21 cellular contexts compared by ENCODE assay signal in genomic region chr18:53361044-53361443, GRCh38.
DNase-seq lines count a peak whose midpoint lies in the region; ATAC-seq, FAIRE-seq and TF ChIP-seq lines count a peak whose summit lies in the region.
"Had no signal": no experiment of that assay in that cellular context is flagged by ENCODE, and none has a peak within 500 bp of the region (broad histone marks: within the 10 kb centered on the region; RNA-seq: fewer than 3 reads in every experiment).

No MANE protein-coding gene starts in this region.

- H3K23ac ChIP-seq in H1 (ENCODE audit: insufficient read length) = no peak overlapping the region

- H2BK15ac ChIP-seq in H1 (ENCODE audit: low read length) = no peak overlapping the region

- H4K20me1 ChIP-seq in HepG2 (ENCODE audit: insufficient read depth, low read length) (no peaks in the 10 kb centered on the region), H1 (replicated peaks in 1 of 2; ENCODE audit: control insufficient read depth in 1 of 2, insufficient read depth in 2 of 2, low read length in 2 of 2) (no peaks in the 10 kb centered on the region)
- H4K20me1 ChIP-seq: BLaER1 had no signal

- no peak for TF ChIP-seq EP300 in HepG2 (IDR thresholded peaks at IDR 0.05; ENCODE audit: low read depth in 2 of 2, low read length in 2 of 2)
- no peak for TF ChIP-seq EP300 in HepG2 (CRISPR knock-in tag; IDR thresholded peaks at IDR 0.05; ENCODE audit: borderline replicate concordance)
- TF ChIP-seq EP300 in H1 (IDR thresholded peaks at IDR 0.05; ENCODE audit: borderline replicate concordance in 1 of 2, low read depth in 2 of 2, low read length in 2 of 2) = no peak

- H4K91ac ChIP-seq in H1 (replicated peaks; ENCODE audit: insufficient read length, low read length) = no peak overlapping the region

- H3K56ac ChIP-seq in H1 (replicated peaks; ENCODE audit: insufficient read length, low read depth, low read length) = no peak overlapping the region

- no peak overlapping the region for H2BK120ac ChIP-seq in H1 (replicated peaks; ENCODE audit: low read depth, low read length)

- H3K4ac ChIP-seq in H1 (replicated peaks; ENCODE audit: insufficient read length, low read depth, low read length) = no peak overlapping the region

- no peaks in the 10 kb centered on the region for H3K79me1 ChIP-seq in H1 (ENCODE audit: low read depth, low read length)

- no peak overlapping the region for H3K4me2 ChIP-seq in HepG2 (ENCODE audit: low read depth, low read length)
- H3K4me2 ChIP-seq in H1 (ENCODE audit: insufficient read depth in 1 of 2, low read depth in 2 of 2, low read length in 2 of 2) = no peak overlapping the region
- H3K4me2 ChIP-seq: BLaER1 had no signal

- no peak overlapping the region for H3K27ac ChIP-seq in liver (ENCODE audit: low read depth in 1 of 2, low read length in 2 of 2)
- H3K27ac ChIP-seq in HepG2 (ENCODE audit: extremely low read length, insufficient read depth, low read length) = no peak overlapping the region
- no peak overlapping the region for H3K27ac ChIP-seq in H1 (ENCODE audit: low read depth, low read length)
- H3K27ac ChIP-seq: BLaER1 had no signal

- no peaks in the 10 kb centered on the region for H3K27me3 ChIP-seq in liver (ENCODE audit: control insufficient read depth in 4 of 4, insufficient read depth in 4 of 4, low read length in 3 of 4)
- H3K27me3 ChIP-seq in HepG2 (ENCODE audit: control insufficient read depth in 1 of 2, insufficient read depth in 2 of 2, low read length in 2 of 2) = no peaks in the 10 kb centered on the region
- H3K27me3 ChIP-seq in H1 (replicated peaks in 1 of 4; ENCODE audit: control insufficient read depth in 3 of 4, extremely low read depth in 1 of 4, insufficient read depth in 3 of 4, low read length in 3 of 4) = no peaks in the 10 kb centered on the region
- H3K27me3 ChIP-seq: BE2C, BLaER1 had no signal

- H3K9me3 ChIP-seq in liver (ENCODE audit: control insufficient read depth in 4 of 4, low read length in 3 of 4) (no peaks in the 10 kb centered on the region), HepG2 (ENCODE audit: low read length) (peaks cover 10% of the 10 kb centered on the region; the same call in 1 of the 2 replicates), H1 (ENCODE audit: insufficient read depth in 2 of 2, low read depth in 1 of 2, low read length in 1 of 2) (no peaks in the 10 kb centered on the region)
- H3K9me3 ChIP-seq: BE2C, BLaER1, Caco-2 had no signal

- intact Hi-C loops in HepG2 (cut with micrococcal nuclease; ENCODE audit: unreplicated experiment) = no loop called here

- POLR2A ChIA-PET in HepG2 (lab: Yijun Ruan, JAX) (no interaction called here), H1 (lab: Charles Lee; ENCODE audit: partially characterized antibody) (no interaction called here)

- H4K8ac ChIP-seq in H1 (ENCODE audit: extremely low read depth, insufficient read depth, low read length) = no peak overlapping the region

- no peak overlapping the region for H4K5ac ChIP-seq in H1 (ENCODE audit: insufficient read length, low read depth, low read length)

- H3K23me2 ChIP-seq in H1 (ENCODE audit: low read depth, low read length) = no peaks in the 10 kb centered on the region

- H3K9ac ChIP-seq in liver (ENCODE audit: low read depth in 1 of 2, low read length in 2 of 2) (no peak overlapping the region), HepG2 (ENCODE audit: insufficient read depth, low read depth, low read length) (no peak overlapping the region), H1 (replicated peaks in 1 of 4; ENCODE audit: extremely low read depth in 1 of 4, low read depth in 3 of 4, low read length in 3 of 4) (no peak overlapping the region)
- H3K9ac ChIP-seq: BLaER1 had no signal

- 32% methylated on average over 5 of the region's 5 CpGs for WGBS in liver
- WGBS in HepG2 (ENCODE audit: low lambda C conversion rate) = 1% methylated on average over 5 of the region's 5 CpGs
- 80% methylated on average over 5 of the region's 5 CpGs; no CpG with 5 or more reads in 1 of the 2 experiments for WGBS in H1 (ENCODE audit: extremely low coverage in 1 of 2, insufficient coverage in 1 of 2, insufficient read length in 1 of 2, insufficient replicate concordance in 2 of 2, low coverage in 1 of 2, low lambda C conversion rate in 2 of 2, missing lambda C conversion rate in 1 of 2), 2 experiments

- CTCF ChIA-PET in HepG2 (lab: Yijun Ruan, JAX; ENCODE audit: low intra/inter-chr PET ratio, low total read pairs) = no interaction called here
- CTCF ChIA-PET in H1 (lab: Charles Lee; ENCODE audit: partially characterized antibody) = interaction anchor here (1.0 kb wide), 1 partner anchor 19 kb away, joined by 3 read pairs; no protein-coding TSS in a partner anchor

- ATAC-seq in HepG2 (no peak), HG02759 (IDR thresholded peaks at IDR 0.05; ENCODE audit: unreplicated experiment) (no peak)
- ATAC-seq: CD8-positive, alpha-beta T cell had no signal

- no peak overlapping the region for H2BK5ac ChIP-seq in H1 (ENCODE audit: low read depth, low read length)

- no peak overlapping the region for H2AK5ac ChIP-seq in H1 (ENCODE audit: low read depth, low read length)

- no peak for FAIRE-seq in HepG2 (lab: Jason Lieb, UNC)
- FAIRE-seq in H1 (lab: Jason Lieb, UNC) = no peak
- FAIRE-seq: A204.1, D721Med, G401.6, GM12891, GM19239 had no signal

- in situ Hi-C loops in HepG2 (cut with HindIII; ENCODE audit: extremely low pct_ligation_motif_present, low pct_unique_long_range_greater_than_20kb) = no loop called here

- H2AFZ ChIP-seq in HepG2 (ENCODE audit: low read length) (no peak overlapping the region), H1 (ENCODE audit: low read length) (0 out of 2 replicates have a peak overlapping the region, but pooled peaks have one; percentile 84)

- TF ChIP-seq POLR2A in HepG2 (IDR thresholded peaks at IDR 0.05; ENCODE audit: insufficient read depth in 1 of 2, low read depth in 2 of 2, low read length in 2 of 2) (no peak), H1 (IDR thresholded peaks at IDR 0.05; ENCODE audit: control extremely low read depth in 1 of 2, low read depth in 2 of 2, low read length in 2 of 2) (no peak)

- no peaks in the 10 kb centered on the region for H3K36me3 ChIP-seq in liver (ENCODE audit: control insufficient read depth in 4 of 4, insufficient read depth in 3 of 4, low read depth in 1 of 4, low read length in 3 of 4)
- no peaks in the 10 kb centered on the region for H3K36me3 ChIP-seq in HepG2 (replicated peaks in 1 of 2; ENCODE audit: control insufficient read depth in 1 of 2, insufficient read depth in 2 of 2, low read length in 2 of 2)
- H3K36me3 ChIP-seq in H1 (ENCODE audit: control insufficient read depth in 2 of 4, insufficient read depth in 4 of 4, low read length in 3 of 4) = no peaks in the 10 kb centered on the region
- H3K36me3 ChIP-seq: BE2C, BLaER1 had no signal

- DNase-seq in HepG2 (ENCODE audit: low spot score) = no peak
- no peak for DNase-seq in H1 (ENCODE audit: low read depth in 1 of 2, low spot score in 2 of 2)
- no peak for DNase-seq in CD1c-positive myeloid dendritic cell (ENCODE audit: extremely low spot score)
- DNase-seq: 8988T; ACHN; BE2C; C1 segment of cervical spinal cord; Caco-2; Calu3; CD4-positive, alpha-beta T cell; CD8-positive, alpha-beta T cell; DMS79 treated with DMSO at 0.1 percent for 48 hours; GF-D8 had no signal

- no peak overlapping the region for H2BK12ac ChIP-seq in H1 (ENCODE audit: low read depth, low read length)

- H3K4me3 ChIP-seq in liver (ENCODE audit: low read depth in 1 of 3, low read length in 3 of 3) = no peak overlapping the region
- H3K4me3 ChIP-seq in HepG2 (replicated peaks in 1 of 3; ENCODE audit: insufficient read depth in 1 of 3, low read depth in 2 of 3, low read length in 3 of 3) = no peak overlapping the region
- H3K4me3 ChIP-seq in H1 (ENCODE audit: extremely low read depth in 1 of 4, insufficient read depth in 2 of 4, low read depth in 3 of 4, low read length in 4 of 4) = no peak overlapping the region
- H3K4me3 ChIP-seq: BLaER1 had no signal

- no peak overlapping the region for H3K14ac ChIP-seq in H1 (ENCODE audit: insufficient read length)

- no peak for TF ChIP-seq RAD21 in liver (IDR thresholded peaks at IDR 0.05)
- TF ChIP-seq RAD21 in HepG2 (CRISPR knock-in tag; IDR thresholded peaks at IDR 0.05) = no peak
- no peak for TF ChIP-seq RAD21 in H1 (IDR thresholded peaks at IDR 0.05 in 1 of 2, conservative IDR thresholded peaks at IDR 0.05 in 1 of 2; ENCODE audit: low read depth in 2 of 2, low read length in 2 of 2)

- no peak for TF ChIP-seq CTCF in liver (IDR thresholded peaks at IDR 0.05; ENCODE audit: low read depth, low read length, missing input control)
- TF ChIP-seq CTCF in HepG2 (CRISPR knock-in tag; IDR thresholded peaks at IDR 0.05) = no peak
- no peak for TF ChIP-seq CTCF in H1 (IDR thresholded peaks at IDR 0.05; ENCODE audit: control extremely low read depth in 1 of 3, insufficient read depth in 1 of 3, low read depth in 1 of 3, low read length in 3 of 3)

- no peak overlapping the region for H2BK20ac ChIP-seq in H1 (ENCODE audit: low read length)

- H3K18ac ChIP-seq in H1 (ENCODE audit: extremely low read depth, low read length) = no peak overlapping the region

- H3K4me1 ChIP-seq in liver (ENCODE audit: control insufficient read depth in 4 of 4, insufficient read depth in 4 of 4, low read length in 3 of 4) (peaks cover 0 to 9% (median 4%) of the 10 kb centered on the region in 4 donors), HepG2 (ENCODE audit: insufficient read depth, low read length) (no peaks in the 10 kb centered on the region), H1 (replicated peaks in 1 of 4; ENCODE audit: control insufficient read depth in 3 of 4, insufficient read depth in 4 of 4, low read length in 3 of 4) (no peaks in the 10 kb centered on the region)
- H3K4me1 ChIP-seq: BE2C, Caco-2 had no signal

- no TSS peak for BruUV-seq in HepG2 (replicated peaks; lab: Mats Ljungman, UMichigan)

- no peaks in the 10 kb centered on the region for H3K79me2 ChIP-seq in HepG2 (ENCODE audit: insufficient read depth, low read length)
- H3K79me2 ChIP-seq in H1 (ENCODE audit: control insufficient read depth in 1 of 2, insufficient read depth in 2 of 2, low read length in 2 of 2) = no peaks in the 10 kb centered on the region

TF ChIP-seq in liver, 16 proteins besides CTCF, POLR2A, EP300 and RAD21:
- no peak for TF ChIP-seq TAF1 (conservative IDR thresholded peaks at IDR 0.05)
- peak; percentile 23 to 65 for TF ChIP-seq HNF4A (conservative IDR thresholded peaks at IDR 0.05)

TF ChIP-seq in HepG2, 621 proteins besides CTCF, POLR2A, EP300 and RAD21 (continues in another document):
- TF ChIP-seq ZNF556 (CRISPR knock-in tag; IDR thresholded peaks at IDR 0.05; ENCODE audit: borderline replicate concordance) (no peak), ZNF460 (CRISPR knock-in tag; IDR thresholded peaks at IDR 0.05; ENCODE audit: borderline replicate concordance) (no peak), NBN (conservative IDR thresholded peaks at IDR 0.05) (no peak)

TF ChIP-seq in H1, 55 proteins besides CTCF, POLR2A, EP300 and RAD21 (continues in another document):
- no peak for TF ChIP-seq KDM4A (IDR thresholded peaks at IDR 0.05; ENCODE audit: low read depth, low read length, severe bottlenecking)
- no peak for TF ChIP-seq SIX5 (IDR thresholded peaks at IDR 0.05; ENCODE audit: low read depth, low read length)
- no peak for TF ChIP-seq CREB1 (IDR thresholded peaks at IDR 0.05)
- no peak for TF ChIP-seq ATF3 (IDR thresholded peaks at IDR 0.05; ENCODE audit: insufficient read depth, low read depth, low read length)
